ENCODE assay signal across 14 cellular contexts in the genomic region with DNA sequence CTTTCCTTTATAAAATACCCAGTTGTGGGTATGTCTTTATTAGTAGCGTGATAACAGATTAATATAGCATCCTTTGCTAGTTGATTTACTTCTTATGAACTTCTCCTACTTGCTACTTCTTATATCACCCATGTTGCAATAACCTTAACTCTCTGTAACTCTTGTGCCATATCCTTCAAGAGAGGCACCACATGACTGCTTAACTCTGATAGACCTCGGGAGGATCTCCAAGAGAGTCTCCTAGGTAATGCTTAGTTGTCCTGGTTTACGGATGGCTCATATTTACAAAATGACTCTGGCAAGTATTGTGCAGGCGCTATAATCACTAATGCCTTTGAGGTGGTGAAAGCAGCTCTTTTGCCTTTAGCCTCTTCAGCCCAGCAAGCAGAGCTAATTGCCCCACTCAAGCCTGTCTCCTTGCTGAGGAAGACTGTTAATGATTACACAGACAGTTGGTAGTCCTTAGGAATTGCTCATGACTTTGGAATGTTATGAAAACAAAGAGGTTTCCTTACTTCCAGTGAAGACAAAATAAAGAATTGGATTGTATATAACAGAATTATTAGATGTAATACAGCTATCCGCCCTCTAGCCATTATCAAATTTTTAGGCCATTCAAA.
DNase-seq lines count a peak whose midpoint lies in the region; ATAC-seq and TF ChIP-seq lines count a peak whose summit lies in the region.
"Had no signal": no experiment of that assay in that cellular context is flagged by ENCODE, and none has a peak within 500 bp of the region (broad histone marks: within the 10 kb centered on the region; RNA-seq: fewer than 3 reads in every experiment).

No MANE protein-coding gene starts in this region.

- intact Hi-C loops in heart left ventricle (cut with DNase I) = no loop called here
- intact Hi-C loops in CD4-positive, alpha-beta T cell (cut with DNase I, micrococcal nuclease) = no loop called here

- no peak for ATAC-seq in heart left ventricle
- ATAC-seq in CD4-positive, alpha-beta T cell (ENCODE audit: poor library complexity) = no peak
- ATAC-seq in GM18907 (IDR thresholded peaks at IDR 0.05; ENCODE audit: unreplicated experiment) = no peak

- DNase-seq in cardiac muscle cell (ENCODE audit: low read depth in 1 of 2, low spot score in 1 of 2) = peak; percentile 51 to 82
- no peak for DNase-seq in heart left ventricle
- DNase-seq in astrocyte of the cerebellum (ENCODE audit: low read depth) = peak; percentile 38
- DNase-seq in islet precursor cell = peak; percentile 92
- no peak for DNase-seq in activated gamma-delta T cell treated with Interleukin-2 at 50 U/mL for 16 hours
- no peak for DNase-seq in C1 segment of cervical spinal cord (lab: John Stamatoyannopoulos, UW)
- DNase-seq in CD4-positive, alpha-beta T cell = no peak
- DNase-seq: activated CD4-positive, CD25-positive, alpha-beta regulatory T cell treated with anti-CD3 and anti-CD28 coated beads, Interleukin-2, amount 50 U/mL, for 72 hours; activated naive CD4-positive, alpha-beta T cell; effector memory CD4-positive, alpha-beta T cell; H7; NCI-H2029 treated with DMSO at 0.1 percent for 48 hours had no signal

- H3K36me3 ChIP-seq in cardiac muscle cell (no peaks in the 10 kb centered on the region), heart left ventricle (no peaks in the 10 kb centered on the region)
- H3K36me3 ChIP-seq: suprapubic skin had no signal

- TF ChIP-seq CTCF in cardiac muscle cell (IDR thresholded peaks at IDR 0.05; ENCODE audit: low read depth, low read length) (no peak), heart left ventricle (IDR thresholded peaks at IDR 0.05) (no peak), astrocyte of the cerebellum (IDR thresholded peaks at IDR 0.05; ENCODE audit: low read depth, low read length, missing control alignments) (no peak)
- no peak for TF ChIP-seq CTCF in CD4-positive, alpha-beta T cell (IDR thresholded peaks at IDR 0.05)

- H3K4me1 ChIP-seq in cardiac muscle cell (ENCODE audit: low read depth) (peaks cover 3% of the 10 kb centered on the region), heart left ventricle (no peaks in the 10 kb centered on the region)
- H3K4me1 ChIP-seq: suprapubic skin had no signal

- H3K27me3 Mint-ChIP-seq in CD4-positive, alpha-beta T cell = no peaks in the 10 kb centered on the region

- CTCF ChIA-PET in CD4-positive, alpha-beta T cell (lab: Charles Lee) = no interaction called here

- no peaks in the 10 kb centered on the region for H3K9me3 ChIP-seq in cardiac muscle cell (ENCODE audit: low read depth)
- no peaks in the 10 kb centered on the region for H3K9me3 ChIP-seq in heart left ventricle
- H3K9me3 ChIP-seq in CD4-positive, alpha-beta T cell (ENCODE audit: control insufficient read depth, low read length) = peaks cover 2% of the 10 kb centered on the region
- H3K9me3 ChIP-seq: suprapubic skin had no signal

- H3K27ac ChIP-seq in cardiac muscle cell = no peak overlapping the region
- no peak overlapping the region for H3K27ac ChIP-seq in heart left ventricle
- no peak overlapping the region for H3K27ac ChIP-seq in CD4-positive, alpha-beta T cell (ENCODE audit: low read depth, low read length)
- H3K27ac ChIP-seq: suprapubic skin had no signal

- in situ Hi-C loops in astrocyte of the cerebellum (cut with HindIII; ENCODE audit: low sequenced_read_pairs) = no loop called here

- WGBS in heart left ventricle, 4 donors = 68 to 74% (median 71%) methylated on average over 5 of the region's 5 CpGs

- no peak for TF ChIP-seq POLR2A in heart left ventricle (IDR thresholded peaks at IDR 0.05)

- H3K9me3 Mint-ChIP-seq in CD4-positive, alpha-beta T cell = peaks cover 16% of the 10 kb centered on the region

- no peaks in the 10 kb centered on the region for H3K4me1 Mint-ChIP-seq in CD4-positive, alpha-beta T cell (ENCODE audit: low read depth)

- POLR2A ChIA-PET in CD4-positive, alpha-beta T cell (lab: Charles Lee) = no interaction called here

- H3K27ac Mint-ChIP-seq in CD4-positive, alpha-beta T cell = no peak overlapping the region

- H3K27me3 ChIP-seq in cardiac muscle cell (peaks cover 4% of the 10 kb centered on the region), heart left ventricle (no peaks in the 10 kb centered on the region)
- no peaks in the 10 kb centered on the region for H3K27me3 ChIP-seq in CD4-positive, alpha-beta T cell (ENCODE audit: control insufficient read depth, insufficient read depth, low read length)
- H3K27me3 ChIP-seq: suprapubic skin had no signal

- H3K36me3 Mint-ChIP-seq in CD4-positive, alpha-beta T cell (ENCODE audit: low read depth) = no peaks in the 10 kb centered on the region

- no peak overlapping the region for H3K4me3 Mint-ChIP-seq in CD4-positive, alpha-beta T cell

- H3K4me3 ChIP-seq in cardiac muscle cell (no peak overlapping the region), heart left ventricle (no peak overlapping the region), astrocyte of the cerebellum (ENCODE audit: low read depth, low read length) (no peak overlapping the region)
- H3K4me3 ChIP-seq: suprapubic skin had no signal

Comparison
In these comparisons a context has a peak if more than half of its experiments do, and no peak if none do; other contexts are left out.
1. DNase-seq: peak in cardiac muscle cell (2 of 2), astrocyte of the cerebellum (single experiment) and islet precursor cell (single experiment); none in heart left ventricle (0 of 5), activated gamma-delta T cell treated with Interleukin-2 at 50 U/mL for 16 hours (single experiment), C1 segment of cervical spinal cord (0 of 14) and CD4-positive, alpha-beta T cell (0 of 10).